2 cellular contexts compared by ENCODE assay signal in genomic region chr2:233915133-233915532, GRCh38.
TF ChIP-seq lines count a peak whose summit lies in the region.

No MANE protein-coding gene starts in this region.

TF ChIP-seq in IMR-90, 13 proteins besides CTCF, POLR2A, EP300 and RAD21 (continued from another document):
- TF ChIP-seq ELK1 (IDR thresholded peaks at IDR 0.05; ENCODE audit: borderline replicate concordance, low read depth, low read length), result no peak
- TF ChIP-seq SMC3 (IDR thresholded peaks at IDR 0.05; ENCODE audit: low read depth, low read length), result no peak
- no peak for TF ChIP-seq RCOR1 (IDR thresholded peaks at IDR 0.05; ENCODE audit: insufficient replicate concordance, low read length)
- no peak for TF ChIP-seq RFX5 (IDR thresholded peaks at IDR 0.05; ENCODE audit: low read depth, low read length)
- TF ChIP-seq MAZ (IDR thresholded peaks at IDR 0.05; ENCODE audit: borderline replicate concordance, low read depth, low read length), result no peak
- TF ChIP-seq CEBPB (IDR thresholded peaks at IDR 0.05; ENCODE audit: low read depth, low read length), result no peak
- no peak for TF ChIP-seq CHD1 (IDR thresholded peaks at IDR 0.05; ENCODE audit: low read depth, low read length)
- no peak for TF ChIP-seq BHLHE40 (IDR thresholded peaks at IDR 0.05; ENCODE audit: low read depth, low read length)
- TF ChIP-seq MXI1 (IDR thresholded peaks at IDR 0.05; ENCODE audit: borderline replicate concordance, low read depth, low read length), result no peak
- no peak for TF ChIP-seq FOS (IDR thresholded peaks at IDR 0.05; ENCODE audit: low read depth, low read length)
- TF ChIP-seq NFE2L2 (IDR thresholded peaks at IDR 0.05; ENCODE audit: low read depth, low read length), result no peak
- no peak for TF ChIP-seq MAFK (IDR thresholded peaks at IDR 0.05; ENCODE audit: low read depth, low read length)
TF ChIP-seq in IMR-90: peak in this region for 0.

TF ChIP-seq in SK-N-SH treated with all-trans-retinoic acid at 6 μM for 48 hours, 23 proteins besides CTCF, POLR2A, EP300 and RAD21 (continued from another document):
- TF ChIP-seq, protein P1, sequence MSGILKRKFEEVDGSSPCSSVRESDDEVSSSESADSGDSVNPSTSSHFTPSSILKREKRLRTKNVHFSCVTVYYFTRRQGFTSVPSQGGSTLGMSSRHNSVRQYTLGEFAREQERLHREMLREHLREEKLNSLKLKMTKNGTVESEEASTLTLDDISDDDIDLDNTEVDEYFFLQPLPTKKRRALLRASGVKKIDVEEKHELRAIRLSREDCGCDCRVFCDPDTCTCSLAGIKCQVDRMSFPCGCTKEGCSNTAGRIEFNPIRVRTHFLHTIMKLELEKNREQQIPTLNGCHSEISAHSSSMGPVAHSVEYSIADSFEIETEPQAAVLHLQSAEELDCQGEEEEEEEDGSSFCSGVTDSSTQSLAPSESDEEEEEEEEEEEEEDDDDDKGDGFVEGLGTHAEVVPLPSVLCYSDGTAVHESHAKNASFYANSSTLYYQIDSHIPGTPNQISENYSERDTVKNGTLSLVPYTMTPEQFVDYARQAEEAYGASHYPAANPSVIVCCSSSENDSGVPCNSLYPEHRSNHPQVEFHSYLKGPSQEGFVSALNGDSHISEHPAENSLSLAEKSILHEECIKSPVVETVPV (CRISPR knock-in tag; IDR thresholded peaks at IDR 0.05), result no peak
- TF ChIP-seq ZFP3 (CRISPR knock-in tag; IDR thresholded peaks at IDR 0.05) (no peak), ZNF8 (CRISPR knock-in tag; IDR thresholded peaks at IDR 0.05) (no peak)
TF ChIP-seq in SK-N-SH treated with all-trans-retinoic acid at 6 μM for 48 hours: peak in this region for 0.
